In the genomic region with DNA sequence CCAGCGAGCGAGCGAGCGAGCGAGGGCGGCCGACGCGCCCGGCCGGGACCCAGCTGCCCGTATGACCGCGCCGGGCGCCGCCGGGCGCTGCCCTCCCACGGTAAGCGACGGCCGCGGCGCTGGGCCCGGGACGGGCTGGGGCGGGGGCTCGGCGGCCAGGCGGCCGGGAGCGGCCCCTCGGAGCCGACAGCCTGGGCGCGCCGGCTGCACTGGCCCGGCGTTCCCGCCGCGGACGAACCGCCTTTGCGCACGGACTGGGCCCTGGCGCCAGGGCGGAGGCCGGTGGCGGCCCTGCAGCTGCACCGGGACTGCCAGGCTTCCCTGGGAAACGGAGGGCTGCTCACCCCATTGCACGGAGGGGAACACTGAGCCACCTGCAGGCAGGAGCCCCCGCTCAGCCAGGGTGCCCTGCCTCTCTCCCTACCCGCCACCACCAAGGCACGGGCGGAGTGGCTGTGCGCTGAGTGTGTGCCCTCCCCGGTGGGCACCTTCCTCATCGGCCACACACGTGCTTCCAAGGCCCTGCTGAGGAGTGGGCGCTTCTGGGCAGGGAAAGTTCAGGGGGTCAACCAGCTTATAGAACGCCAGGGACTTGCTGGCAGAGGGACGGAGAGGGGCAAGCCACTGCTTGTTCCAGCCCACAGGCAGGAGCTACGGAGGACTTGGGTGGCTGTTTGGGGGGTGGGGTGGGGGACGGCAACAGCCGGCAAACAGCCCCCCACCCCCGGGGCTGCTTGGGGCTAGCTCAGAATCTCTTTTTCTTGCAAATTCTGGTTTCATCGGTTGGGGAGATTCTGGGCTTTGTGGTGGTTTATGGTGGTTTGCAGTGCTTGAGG, we compare ENCODE assay signal across 8 cellular contexts. TPM values are rescaled to one million over a fixed set of nuclear protein-coding genes. Genes with fewer than 3 reads are reported as not detected.
DNase-seq lines count a peak whose midpoint lies in the region; ATAC-seq and TF ChIP-seq lines count a peak whose summit lies in the region.

No MANE protein-coding gene starts in this region.

- no peak overlapping the region for H2AFZ ChIP-seq in hepatocyte

- ATAC-seq in CD8-positive, alpha-beta T cell = peak; percentile 5
- ATAC-seq in HG03442 (IDR thresholded peaks at IDR 0.05; ENCODE audit: unreplicated experiment) (peak; percentile 14), HG03139 (IDR thresholded peaks at IDR 0.05; ENCODE audit: unreplicated experiment) (no peak), GM21367 (IDR thresholded peaks at IDR 0.05; ENCODE audit: unreplicated experiment) (no peak)

- POLR2A ChIA-PET in CD8-positive, alpha-beta T cell (lab: Charles Lee) = no interaction called here

- intact Hi-C loops in CD8-positive, alpha-beta T cell (cut with DNase I, micrococcal nuclease) = loop anchor here in 1 of 2 experiments (2.0 kb wide), 1 partner anchor 108 kb away; no protein-coding TSS in a partner anchor

- peak in 3 of 7 experiments; percentile 12 to 57 (median 24) for DNase-seq in CD8-positive, alpha-beta T cell
- peak; percentile 47 for DNase-seq in activated naive CD4-positive, alpha-beta T cell treated with anti-CD3 and anti-CD28 coated beads, Interleukin-2, amount 10 ng/mL, durations not matched to agents 7 days and 5 days
- no peak for DNase-seq in hepatocyte (ENCODE audit: low spot score)
- no peak for DNase-seq in CD1c-positive myeloid dendritic cell (ENCODE audit: extremely low spot score)

- peak overlapping the region; percentile 78 for H3K4me2 ChIP-seq in hepatocyte

- H3K9me3 Mint-ChIP-seq in CD8-positive, alpha-beta T cell = no peaks in the 10 kb centered on the region
- no peaks in the 10 kb centered on the region for H3K9me3 Mint-ChIP-seq in activated naive CD4-positive, alpha-beta T cell treated with anti-CD3 and anti-CD28 coated beads, Interleukin-2, amount 10 ng/mL, durations not matched to agents 7 days and 5 days

- H4K20me1 ChIP-seq in hepatocyte (ENCODE audit: insufficient read depth, poor library complexity, severe bottlenecking) = no peaks in the 10 kb centered on the region

- peaks cover 27% of the 10 kb centered on the region for H3K79me2 ChIP-seq in hepatocyte

- H3K4me3 ChIP-seq in CD8-positive, alpha-beta T cell (ENCODE audit: low read depth, low read length) = peak overlapping the region; percentile 53
- peak overlapping the region; percentile 85 for H3K4me3 ChIP-seq in hepatocyte
- H3K4me3 ChIP-seq in skeletal muscle tissue (ENCODE audit: low read length in 3 of 3) = peak overlapping the region; percentile 87 to 93 (median 88)

- H3K4me1 Mint-ChIP-seq in CD8-positive, alpha-beta T cell (ENCODE audit: low read depth) = peaks cover 55% of the 10 kb centered on the region
- H3K4me1 Mint-ChIP-seq in activated naive CD4-positive, alpha-beta T cell treated with anti-CD3 and anti-CD28 coated beads, Interleukin-2, amount 10 ng/mL, durations not matched to agents 7 days and 5 days = peaks cover 73% of the 10 kb centered on the region

- no peak overlapping the region for H3K27ac ChIP-seq in CD8-positive, alpha-beta T cell (ENCODE audit: low read depth, low read length)
- H3K27ac ChIP-seq in hepatocyte (no peak overlapping the region), skeletal muscle tissue (ENCODE audit: low read depth, low read length) (peak overlapping the region; percentile 64)

- CTCF ChIA-PET in CD8-positive, alpha-beta T cell (lab: Charles Lee) = interaction anchor here (1.4 to 1.5 kb wide), 2 partner anchors 13 to 136 kb away, joined by 3 read pairs; no protein-coding TSS in a partner anchor
- CTCF ChIA-PET in activated naive CD4-positive, alpha-beta T cell treated with anti-CD3 and anti-CD28 coated beads, Interleukin-2, amount 10 ng/mL, durations not matched to agents 7 days and 5 days (lab: Charles Lee) = interaction anchor here (1.0 to 3.7 kb wide), 6 partner anchors 9 to 134 kb away, joined by 3 to 16 read pairs (median 5); a partner anchor contains a TSS

- H3K9ac ChIP-seq in skeletal muscle tissue (ENCODE audit: low read depth in 1 of 3, low read length in 3 of 3) = peak overlapping the region; percentile 81 to 88 (median 88)

- no peaks in the 10 kb centered on the region for H3K27me3 ChIP-seq in CD8-positive, alpha-beta T cell (ENCODE audit: insufficient read depth, low read length)
- H3K27me3 ChIP-seq in hepatocyte = peaks cover 3% of the 10 kb centered on the region
- no peaks in the 10 kb centered on the region for H3K27me3 ChIP-seq in skeletal muscle tissue (ENCODE audit: control insufficient read depth in 3 of 3, insufficient read depth in 3 of 3, low read length in 3 of 3)

- H3K4me1 ChIP-seq in CD8-positive, alpha-beta T cell (ENCODE audit: insufficient read depth, low read length) = peaks cover 23% of the 10 kb centered on the region
- H3K4me1 ChIP-seq in hepatocyte (ENCODE audit: insufficient read depth) (peaks cover 24% of the 10 kb centered on the region), skeletal muscle tissue (ENCODE audit: control insufficient read depth in 3 of 3, insufficient read depth in 3 of 3, low read length in 3 of 3) (peaks cover 42 to 57% (median 55%) of the 10 kb centered on the region in 3 donors)

- H3K9me2 ChIP-seq in hepatocyte (replicated peaks; ENCODE audit: insufficient read depth) = no peaks in the 10 kb centered on the region

- WGBS in hepatocyte (ENCODE audit: low lambda C conversion rate, missing lambda C conversion rate) = 4% methylated on average over 49 of the region's 70 CpGs

- H3K4me3 Mint-ChIP-seq in CD8-positive, alpha-beta T cell = peak overlapping the region; percentile 88
- H3K4me3 Mint-ChIP-seq in activated naive CD4-positive, alpha-beta T cell treated with anti-CD3 and anti-CD28 coated beads, Interleukin-2, amount 10 ng/mL, durations not matched to agents 7 days and 5 days = peak overlapping the region; percentile 91

- no peaks in the 10 kb centered on the region for H3K36me3 Mint-ChIP-seq in CD8-positive, alpha-beta T cell
- peaks cover 24% of the 10 kb centered on the region for H3K36me3 Mint-ChIP-seq in activated naive CD4-positive, alpha-beta T cell treated with anti-CD3 and anti-CD28 coated beads, Interleukin-2, amount 10 ng/mL, durations not matched to agents 7 days and 5 days

- H3K27me3 Mint-ChIP-seq in CD8-positive, alpha-beta T cell (ENCODE audit: low read depth) = no peaks in the 10 kb centered on the region
- H3K27me3 Mint-ChIP-seq in activated naive CD4-positive, alpha-beta T cell treated with anti-CD3 and anti-CD28 coated beads, Interleukin-2, amount 10 ng/mL, durations not matched to agents 7 days and 5 days = peaks cover 58% of the 10 kb centered on the region

- H3K9me3 ChIP-seq in CD8-positive, alpha-beta T cell (ENCODE audit: low read length) = no peaks in the 10 kb centered on the region
- H3K9me3 ChIP-seq in hepatocyte (ENCODE audit: low read depth) (no peaks in the 10 kb centered on the region), skeletal muscle tissue (ENCODE audit: control insufficient read depth in 3 of 3, low read length in 3 of 3) (no peaks in the 10 kb centered on the region)

- H3K36me3 ChIP-seq in CD8-positive, alpha-beta T cell (ENCODE audit: insufficient read depth, low read length) = no peaks in the 10 kb centered on the region
- H3K36me3 ChIP-seq in hepatocyte (replicated peaks; ENCODE audit: insufficient read depth, low read depth) (no peaks in the 10 kb centered on the region), skeletal muscle tissue (ENCODE audit: control insufficient read depth in 3 of 3, insufficient read depth in 3 of 3, low read length in 3 of 3) (peaks cover 6 to 18% (median 9%) of the 10 kb centered on the region in 3 donors)

- H3K27ac Mint-ChIP-seq in CD8-positive, alpha-beta T cell = peak overlapping the region; percentile 83
- peak overlapping the region; percentile 87 for H3K27ac Mint-ChIP-seq in activated naive CD4-positive, alpha-beta T cell treated with anti-CD3 and anti-CD28 coated beads, Interleukin-2, amount 10 ng/mL, durations not matched to agents 7 days and 5 days

- no peak for TF ChIP-seq CTCF in CD8-positive, alpha-beta T cell (IDR thresholded peaks at IDR 0.05)
- no peak for TF ChIP-seq CTCF in hepatocyte (IDR thresholded peaks at IDR 0.05; ENCODE audit: poor library complexity)

RNA-seq across cellular contexts. Expression of a gene that starts 0.5 kb away (rescaled TPM):
- total RNA-seq in CD8-positive, alpha-beta T cell = 1 to 10 TPM; 5.6 to 5.8 TPM
- total RNA-seq in hepatocyte = 9.1 and 9.4 TPM in 2 replicates
- polyA plus RNA-seq in hepatocyte = 13.5 and 19.1 TPM in 2 replicates
- total RNA-seq in skeletal muscle tissue = 7.3 TPM

Comparison
In these comparisons a context has a peak if more than half of its experiments do, and no peak if none do; other contexts are left out.
1. ATAC-seq: peak in CD8-positive, alpha-beta T cell (single experiment) and HG03442 (single experiment); none in HG03139 (single experiment) and GM21367 (single experiment).
2. Peak in every context shown above with its lines, with median percentiles within 50 percentile points of each other: H3K4me3 ChIP-seq.